In the genomic region with DNA sequence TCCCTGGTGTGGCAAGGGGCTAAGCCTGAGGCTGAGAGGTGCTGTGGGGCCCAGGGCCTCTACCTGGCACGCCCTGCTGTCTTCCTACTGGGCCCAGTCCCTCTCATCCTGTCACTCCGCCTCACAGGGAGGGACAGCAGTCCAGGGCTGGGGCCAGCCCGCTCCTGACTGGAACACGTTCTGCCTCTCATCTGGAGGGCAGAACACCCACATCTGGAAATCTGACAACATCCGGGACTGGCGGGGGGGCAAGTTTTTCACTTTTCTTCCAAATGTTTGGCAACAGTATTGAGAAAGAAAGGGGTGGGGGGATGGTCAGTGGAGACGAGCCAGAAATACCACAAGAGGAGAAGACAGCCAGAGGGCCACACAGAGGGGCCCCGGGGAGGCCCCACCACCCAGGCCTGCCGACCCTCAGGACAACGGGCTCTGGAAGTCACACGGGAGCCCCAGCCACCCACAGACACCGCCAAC, we compare ENCODE assay signal across 16 cellular contexts. TPM values are rescaled to one million over a fixed set of nuclear protein-coding genes. Genes with fewer than 3 reads are reported as not detected.
A peak's percentile ranks its signal among the peaks of the same experiment; 100 is the strongest.
DNase-seq lines count a peak whose midpoint lies in the region; ATAC-seq and TF ChIP-seq lines count a peak whose summit lies in the region.
"Had no signal": no experiment of that assay in that cellular context is flagged by ENCODE, and none has a peak within 500 bp of the region (broad histone marks: within the 10 kb centered on the region; RNA-seq: fewer than 3 reads in every experiment).

No MANE protein-coding gene starts in this region.

- ATAC-seq in Right ventricle myocardium inferior (peak; percentile 23), omental fat pad (ENCODE audit: low FRiP score) (no peak), HG03159 (IDR thresholded peaks at IDR 0.05; ENCODE audit: unreplicated experiment) (no peak), HG03025 (IDR thresholded peaks at IDR 0.05; ENCODE audit: low FRiP score, unreplicated experiment) (no peak)
- ATAC-seq: GM12878; naive thymus-derived CD8-positive, alpha-beta T cell had no signal

- intact Hi-C loops in Right ventricle myocardium inferior (cut with DNase I): loop anchor here (5.0 kb wide), 1 partner anchor 42 kb away; no protein-coding TSS in a partner anchor

- H3K27ac ChIP-seq in RWPE1: peak overlapping the region; percentile 58
- H3K27ac ChIP-seq: brain microvascular endothelial cell, epithelial cell of prostate, PC-9 had no signal

- CTCF ChIA-PET in RWPE1 (lab: Yijun Ruan, JAX): no interaction called here

- DNase-seq in AG09319 (ENCODE audit: extremely low read depth, low read depth): peak; percentile 30
- DNase-seq in RWPE1 (ENCODE audit: low spot score): no peak
- peak; percentile 83 for DNase-seq in Right ventricle myocardium inferior (ENCODE audit: missing footprints)
- DNase-seq in omental fat pad (ENCODE audit: low spot score): peak; percentile 34
- no peak for DNase-seq in NCI-H345 (lab: John Stamatoyannopoulos, UW)
- no peak for DNase-seq in GM10266 (ENCODE audit: extremely low spot score)
- DNase-seq: activated CD4-positive, alpha-beta memory T cell treated with anti-CD3 and anti-CD28 coated beads, Interleukin-2, amount 10 ng/mL, durations not matched to agents 7 days and 5 days; brain microvascular endothelial cell; islet precursor cell; MG63; PC-9 had no signal

- POLR2A ChIA-PET in RWPE1 (lab: Yijun Ruan, JAX; ENCODE audit: low non-redundant PET): no interaction called here

- no peak for TF ChIP-seq CTCF in AG09319 (IDR thresholded peaks at IDR 0.05; ENCODE audit: low read depth, low read length)
- TF ChIP-seq CTCF in RWPE1 (conservative IDR thresholded peaks at IDR 0.05; ENCODE audit: low read depth): no peak
- no peak for TF ChIP-seq CTCF in omental fat pad (IDR thresholded peaks at IDR 0.05)
- no peak for TF ChIP-seq CTCF in GM10266 (IDR thresholded peaks at IDR 0.05; ENCODE audit: control insufficient read depth, insufficient read depth, low read depth, missing control alignments)

RNA-seq across cellular contexts. Expression of gene MYL3, which starts 1.8 kb away (rescaled TPM):
- total RNA-seq in Right ventricle myocardium inferior: 11,437 TPM
- total RNA-seq in omental fat pad: 10 to 100 TPM in 1 of 4 donors, 1 to 10 TPM in 3; 3.9 to 11.7 (median 5.0) TPM
- total RNA-seq: activated CD4-positive, alpha-beta memory T cell treated with anti-CD3 and anti-CD28 coated beads, Interleukin-2, amount 10 ng/mL, durations not matched to agents 7 days and 5 days; GM12878; naive thymus-derived CD8-positive, alpha-beta T cell; PC-9 had no signal

RNA-seq across cellular contexts. Expression of gene PTH1R, which starts 12.4 kb away (rescaled TPM):
- total RNA-seq in Right ventricle myocardium inferior (12.7 TPM), omental fat pad (10 to 100 TPM; 16.1 to 32.3 (median 17.9) TPM)
- total RNA-seq: activated CD4-positive, alpha-beta memory T cell treated with anti-CD3 and anti-CD28 coated beads, Interleukin-2, amount 10 ng/mL, durations not matched to agents 7 days and 5 days; GM12878; naive thymus-derived CD8-positive, alpha-beta T cell; PC-9 had no signal

Comparison
In these comparisons a context has a peak if more than half of its experiments do, and no peak if none do; other contexts are left out.
1. DNase-seq: peak in AG09319 (single experiment), Right ventricle myocardium inferior (single experiment) and omental fat pad (single experiment); none in RWPE1 (single experiment), NCI-H345 (single experiment) and GM10266 (single experiment).
2. RNA of gene MYL3, which starts 1.8 kb away (total RNA-seq): 11,437 TPM in Right ventricle myocardium inferior (single experiment); 3.9 to 11.7 TPM in omental fat pad; every median in the first group is over 100 times any median in the second.